In the genomic region with DNA sequence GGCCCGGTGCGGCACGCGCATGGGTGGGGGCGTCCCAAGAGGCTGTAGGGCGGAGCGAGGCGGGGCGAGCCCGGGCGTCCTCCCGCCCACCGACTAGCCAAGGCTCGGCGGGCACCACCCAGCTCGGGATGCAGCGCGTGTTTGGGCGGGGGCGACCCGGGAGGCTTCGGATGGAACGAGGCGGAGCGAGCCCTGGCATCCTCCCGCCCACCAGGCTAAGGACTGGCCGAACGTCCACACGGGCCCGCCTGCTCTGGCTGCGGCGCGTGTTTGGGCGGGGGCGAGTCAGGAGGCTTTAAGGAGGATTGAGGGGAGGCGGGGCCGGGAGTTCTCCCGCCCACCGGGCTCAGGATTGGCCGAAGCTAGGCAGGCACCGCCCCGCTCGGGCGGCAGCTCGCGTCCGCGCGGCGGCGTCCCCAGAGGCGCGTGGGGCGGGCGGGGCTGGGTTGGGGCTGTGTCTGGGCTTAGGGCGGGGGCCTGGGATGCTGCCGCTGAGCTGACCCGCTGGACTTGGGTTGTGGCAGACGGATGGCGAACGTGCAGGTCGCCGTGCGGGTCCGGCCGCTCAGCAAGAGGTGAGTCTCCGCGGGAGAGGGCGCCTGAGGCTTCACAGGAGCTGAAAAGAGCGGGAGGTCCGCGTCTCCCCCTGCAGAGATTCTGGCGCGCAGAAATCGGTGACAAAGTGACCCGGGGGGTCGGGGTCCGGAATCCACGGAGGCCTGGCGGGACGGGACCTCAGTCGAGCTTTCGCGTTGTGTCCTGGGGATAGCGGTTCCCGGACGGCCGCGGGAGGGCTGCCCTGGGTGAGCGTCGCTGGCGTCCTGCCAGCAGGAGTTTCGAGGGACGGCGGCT, we compare ENCODE assay signal across 8 cellular contexts. TPM values are rescaled to one million over a fixed set of nuclear protein-coding genes. Genes with fewer than 3 reads are reported as not detected.
DNase-seq lines count a peak whose midpoint lies in the region; ATAC-seq and TF ChIP-seq lines count a peak whose summit lies in the region.

Gene STARD9, plus strand, starts transcription at position 419 of the 852 bp plus-strand sequence. Its CDS starts 110 bp downstream, at position 529.

- peak in 1 of 2 donors; percentile 51 for TF ChIP-seq POLR2A in Peyer's patch (IDR thresholded peaks at IDR 0.05)
- peak in 3 of 4 donors; percentile 40 to 65 (median 63) for TF ChIP-seq POLR2A in esophagus squamous epithelium (IDR thresholded peaks at IDR 0.05)

- peak within 1 kb of the TSS; percentile 84 for H3K4me2 ChIP-seq in DND-41 (ENCODE audit: insufficient read depth, low read length)

- no peaks in the 10 kb centered on the region for H3K79me2 ChIP-seq in DND-41 (ENCODE audit: insufficient read depth, low read length)

- WGBS in esophagus squamous epithelium, 2 donors = 0% methylated on average over 19 of the region's 95 CpGs; no CpG with 5 or more reads in 1 of the 2 donors

- H3K27me3 ChIP-seq in DND-41 (ENCODE audit: insufficient read depth, low read length, poor library complexity) (peaks cover 6% of the 10 kb centered on the region), Peyer's patch (no peaks in the 10 kb centered on the region), esophagus squamous epithelium (peaks cover 0 to 29% (median 0%) of the 10 kb centered on the region in 4 donors)

- peaks cover 26% of the 10 kb centered on the region for H3K4me1 ChIP-seq in DND-41 (ENCODE audit: insufficient read depth, low read length)
- H3K4me1 ChIP-seq in Peyer's patch = peaks cover 0 to 24% (median 2%) of the 10 kb centered on the region in 4 donors
- H3K4me1 ChIP-seq in esophagus squamous epithelium = peaks cover 0 to 54% (median 8%) of the 10 kb centered on the region in 3 donors

- ATAC-seq in DND-41 (ENCODE audit: insufficient read depth, low read depth) (peak; percentile 91), GM21825 (IDR thresholded peaks at IDR 0.05; ENCODE audit: unreplicated experiment) (peak; percentile 88)

- intact Hi-C loops in esophagus squamous epithelium (cut with DNase I) = no loop called here

- H3K4me3 ChIP-seq in DND-41 (ENCODE audit: low read depth in 1 of 2, low read length in 2 of 2) (peak within 1 kb of the TSS; percentile 23 to 66), Peyer's patch (peak within 1 kb of the TSS; percentile 71 to 83 (median 78)), esophagus squamous epithelium (peak within 1 kb of the TSS; percentile 38 to 84 (median 78))

- H3K9me3 ChIP-seq in DND-41 (ENCODE audit: insufficient read depth, low read length, severe bottlenecking) = no peaks in the 10 kb centered on the region
- no peaks in the 10 kb centered on the region for H3K9me3 ChIP-seq in KOPT-K1 (ENCODE audit: insufficient read depth, low read length, poor library complexity, severe bottlenecking)
- no peaks in the 10 kb centered on the region for H3K9me3 ChIP-seq in Peyer's patch
- H3K9me3 ChIP-seq in esophagus squamous epithelium = no peaks in the 10 kb centered on the region

- TF ChIP-seq CTCF in DND-41 (IDR thresholded peaks at IDR 0.05; ENCODE audit: borderline replicate concordance, extremely low read depth, low read length, poor library complexity, severe bottlenecking) (peak; percentile 9), Peyer's patch (IDR thresholded peaks at IDR 0.05) (no peak), esophagus squamous epithelium (IDR thresholded peaks at IDR 0.05) (no peak)

- H3K36me3 ChIP-seq in DND-41 (ENCODE audit: insufficient read depth, low read length) (no peaks in the 10 kb centered on the region), KOPT-K1 (ENCODE audit: insufficient read depth, low read length) (peaks cover 2% of the 10 kb centered on the region; the same call in 1 of the 2 replicates), Peyer's patch (no peaks in the 10 kb centered on the region), esophagus squamous epithelium (no peaks in the 10 kb centered on the region)

- no peaks in the 10 kb centered on the region; the same call in 1 of the 2 replicates for H4K20me1 ChIP-seq in DND-41 (ENCODE audit: insufficient read depth, low read length)

- H3K9ac ChIP-seq in DND-41 (ENCODE audit: low read depth, low read length) = peak within 1 kb of the TSS; percentile 58

- H3K27ac ChIP-seq in DND-41 (ENCODE audit: low read length) (peak within 1 kb of the TSS; percentile 64), KOPT-K1 (ENCODE audit: low read depth, low read length, poor library complexity, severe bottlenecking) (peak within 1 kb of the TSS; percentile 44), Peyer's patch (peak within 1 kb of the TSS; percentile 73 to 89 (median 84)), esophagus squamous epithelium (peak within 1 kb of the TSS; percentile 75 to 95 (median 94))

- peak within 1 kb of the TSS; percentile 86 for H2AFZ ChIP-seq in DND-41 (ENCODE audit: low read depth, low read length)

- peak; percentile 94 for DNase-seq in DND-41
- peak; percentile 95 to 99 (median 98) for DNase-seq in Peyer's patch
- peak; percentile 98 for DNase-seq in activated T-cell treated with anti-CD3 and anti-CD28 coated beads, Interleukin-2, amount 50 U/mL, for 48 hours
- DNase-seq in esophagus squamous epithelium (lab: John Stamatoyannopoulos, UW) = peak; percentile 83
- DNase-seq in myocyte (ENCODE audit: low read depth) = peak; percentile 99
- peak; percentile 88 to 94 for DNase-seq in stimulated activated CD8-positive, alpha-beta memory T cell treated with anti-CD3 and anti-CD28 coated beads, Interleukin-7, amount 100 ng/mL, for 4 hours (ENCODE audit: low read depth in 2 of 2)

RNA-seq across cellular contexts. Expression of gene STARD9, which starts in this region (rescaled TPM):
- 100 to 1,000 TPM in 1 of 4 donors, 10 to 100 TPM in 2, 1 to 10 TPM in 1; 4.2 to 153 (median 20.4) TPM for total RNA-seq in Peyer's patch
- total RNA-seq in esophagus squamous epithelium = 10 to 100 TPM in 1 of 4 donors, 1 to 10 TPM in 3; 1.4 to 14.5 (median 2.3) TPM
- total RNA-seq in myocyte = 5.4 and 10.1 TPM in 2 replicates
- polyA plus RNA-seq in myocyte (2012) = 4.4 TPM

Comparison
In these comparisons a context has a peak if more than half of its experiments do, and no peak if none do; other contexts are left out.
1. Peak in every context shown above with its lines: DNase-seq, ATAC-seq, H3K4me3 ChIP-seq and H3K27ac ChIP-seq.